Comparison of ENCODE assay signal across 24 cellular contexts in the genomic region with DNA sequence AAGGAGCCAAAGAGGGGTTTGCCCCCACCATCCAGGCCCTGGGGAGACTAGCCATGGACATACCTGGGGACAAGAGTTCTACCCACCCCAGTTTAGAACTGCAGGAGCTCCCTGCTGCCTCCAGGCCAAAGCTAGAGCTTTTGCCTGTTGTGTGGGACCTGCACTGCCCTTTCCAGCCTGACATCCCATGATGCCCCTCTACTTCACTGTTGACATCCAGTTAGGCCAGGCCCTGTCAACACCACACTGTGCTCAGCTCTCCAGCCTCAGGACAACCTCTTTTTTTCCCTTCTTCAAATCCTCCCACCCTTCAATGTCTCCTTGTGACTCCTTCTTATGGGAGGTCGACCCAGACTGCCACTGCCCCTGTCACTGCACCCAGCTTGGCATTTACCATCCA. TPM values are rescaled to one million over a fixed set of nuclear protein-coding genes. Genes with fewer than 3 reads are reported as not detected.
A peak's percentile ranks its signal among the peaks of the same experiment; 100 is the strongest.
DNase-seq lines count a peak whose midpoint lies in the region; TF ChIP-seq lines count a peak whose summit lies in the region.
"Had no signal": no experiment of that assay in that cellular context is flagged by ENCODE, and none has a peak within 500 bp of the region (broad histone marks: within the 10 kb centered on the region; RNA-seq: fewer than 3 reads in every experiment).

No MANE protein-coding gene starts in this region.

- CTCF ChIA-PET in activated naive CD4-positive, alpha-beta T cell treated with anti-CD3 and anti-CD28 coated beads, Interleukin-2, amount 10 ng/mL, durations not matched to agents 7 days and 5 days (lab: Charles Lee) = no interaction called here
- CTCF ChIA-PET in activated naive CD4-positive, alpha-beta T cell treated with anti-CD3 and anti-CD28 coated beads for 36 hours (lab: Charles Lee) = interaction anchor here (1.0 kb wide), 1 partner anchor 9 kb away, joined by 3 read pairs; no protein-coding TSS in a partner anchor
- CTCF ChIA-PET in Calu3 (lab: Charles Lee) = no interaction called here

- no peaks in the 10 kb centered on the region for H3K27me3 ChIP-seq in ascending aorta
- H3K27me3 ChIP-seq: BLaER1, MG63, SJCRH30 had no signal

- no TSS peak for BruUV-seq in Calu3 (replicated peaks; lab: Mats Ljungman, UMichigan)

- peaks cover 0 to 7% of the 10 kb centered on the region in 2 donors for H3K4me1 ChIP-seq in ascending aorta

- no peaks in the 10 kb centered on the region for H3K9me3 Mint-ChIP-seq in T-helper 1 cell treated with Interleukin-12 subunit alpha and Interleukin-12 subunit beta and Interleukin-4 antibody, amounts not matched to agents 30 μg/mL and 1 μg/mL, for 36 hours
- H3K9me3 Mint-ChIP-seq in activated naive CD4-positive, alpha-beta T cell treated with anti-CD3 and anti-CD28 coated beads, Interleukin-2, amount 10 ng/mL, durations not matched to agents 7 days and 5 days = no peaks in the 10 kb centered on the region
- H3K9me3 Mint-ChIP-seq in activated naive CD4-positive, alpha-beta T cell treated with anti-CD3 and anti-CD28 coated beads for 36 hours = no peaks in the 10 kb centered on the region
- no peaks in the 10 kb centered on the region for H3K9me3 Mint-ChIP-seq in activated T-helper 1 cell treated with anti-CD3 and anti-CD28 coated beads, Interleukin-12 subunit alpha, Interleukin-12 subunit beta, Interleukin-2, Interleukin-4 antibody, amounts not matched to agents 30 ng/mL and 10 ng/mL and 1 ng/mL, durations not matched to agents 14 hours and 24 hours and 36 hours
- no peaks in the 10 kb centered on the region for H3K9me3 Mint-ChIP-seq in Calu3 (ENCODE audit: low read depth, unreplicated experiment)
- H3K9me3 Mint-ChIP-seq: CD8-positive, alpha-beta T cell; GM23338 had no signal

- no peaks in the 10 kb centered on the region for H3K36me3 ChIP-seq in ascending aorta
- H3K36me3 ChIP-seq: BLaER1, HAP-1, MG63, Peyer's patch, SJCRH30 had no signal

- intact Hi-C loops in activated naive CD4-positive, alpha-beta T cell treated with anti-CD3 and anti-CD28 coated beads for 36 hours (cut with micrococcal nuclease) = no loop called here
- intact Hi-C loops in activated T-helper 1 cell treated with anti-CD3 and anti-CD28 coated beads, Interleukin-12 subunit alpha, Interleukin-12 subunit beta, Interleukin-2, Interleukin-4 antibody, amounts not matched to agents 30 ng/mL and 10 ng/mL and 1 ng/mL, durations not matched to agents 14 hours and 24 hours and 36 hours (cut with micrococcal nuclease) = no loop called here
- intact Hi-C loops in ascending aorta (cut with DNase I) = no loop called here
- intact Hi-C loops in Calu3 (cut with micrococcal nuclease; ENCODE audit: unreplicated experiment) = no loop called here

- TF ChIP-seq CTCF in ascending aorta (IDR thresholded peaks at IDR 0.05) (no peak), Calu3 (IDR thresholded peaks at IDR 0.05; ENCODE audit: unreplicated experiment) (no peak)

- H3K9me3 ChIP-seq in ascending aorta = no peaks in the 10 kb centered on the region
- H3K9me3 ChIP-seq: BLaER1, HAP-1, MG63, Peyer's patch, SJCRH30 had no signal

- H3K4me3 ChIP-seq in ascending aorta = no peak overlapping the region
- H3K4me3 ChIP-seq: BLaER1, GM23338, HAP-1, MG63, Peyer's patch, SJCRH30 had no signal

- H3K27ac ChIP-seq in ascending aorta = no peak overlapping the region
- H3K27ac ChIP-seq: 22Rv1, BLaER1, Peyer's patch, SJCRH30 had no signal

- no peaks in the 10 kb centered on the region for H3K27me3 Mint-ChIP-seq in T-helper 1 cell treated with Interleukin-12 subunit alpha and Interleukin-12 subunit beta and Interleukin-4 antibody, amounts not matched to agents 30 μg/mL and 1 μg/mL, for 36 hours (ENCODE audit: low read depth)
- peaks cover 4% of the 10 kb centered on the region for H3K27me3 Mint-ChIP-seq in activated naive CD4-positive, alpha-beta T cell treated with anti-CD3 and anti-CD28 coated beads, Interleukin-2, amount 10 ng/mL, durations not matched to agents 7 days and 5 days
- H3K27me3 Mint-ChIP-seq in activated naive CD4-positive, alpha-beta T cell treated with anti-CD3 and anti-CD28 coated beads for 36 hours (ENCODE audit: low read depth) = no peaks in the 10 kb centered on the region
- H3K27me3 Mint-ChIP-seq in activated T-helper 1 cell treated with anti-CD3 and anti-CD28 coated beads, Interleukin-12 subunit alpha, Interleukin-12 subunit beta, Interleukin-2, Interleukin-4 antibody, amounts not matched to agents 30 ng/mL and 10 ng/mL and 1 ng/mL, durations not matched to agents 14 hours and 24 hours and 36 hours (ENCODE audit: insufficient read depth) = no peaks in the 10 kb centered on the region
- peaks cover 86% of the 10 kb centered on the region for H3K27me3 Mint-ChIP-seq in Calu3 (ENCODE audit: unreplicated experiment)

- H3K4me1 Mint-ChIP-seq in T-helper 1 cell treated with Interleukin-12 subunit alpha and Interleukin-12 subunit beta and Interleukin-4 antibody, amounts not matched to agents 30 μg/mL and 1 μg/mL, for 36 hours (ENCODE audit: low read depth) = peaks cover 22% of the 10 kb centered on the region
- H3K4me1 Mint-ChIP-seq in activated naive CD4-positive, alpha-beta T cell treated with anti-CD3 and anti-CD28 coated beads, Interleukin-2, amount 10 ng/mL, durations not matched to agents 7 days and 5 days = peaks cover 42% of the 10 kb centered on the region
- H3K4me1 Mint-ChIP-seq in activated naive CD4-positive, alpha-beta T cell treated with anti-CD3 and anti-CD28 coated beads for 36 hours (ENCODE audit: low read depth) = peaks cover 3% of the 10 kb centered on the region
- H3K4me1 Mint-ChIP-seq in activated T-helper 1 cell treated with anti-CD3 and anti-CD28 coated beads, Interleukin-12 subunit alpha, Interleukin-12 subunit beta, Interleukin-2, Interleukin-4 antibody, amounts not matched to agents 30 ng/mL and 10 ng/mL and 1 ng/mL, durations not matched to agents 14 hours and 24 hours and 36 hours (ENCODE audit: low read depth) = peaks cover 27% of the 10 kb centered on the region
- no peaks in the 10 kb centered on the region for H3K4me1 Mint-ChIP-seq in Calu3 (ENCODE audit: low read depth, unreplicated experiment)
- H3K4me1 Mint-ChIP-seq: GM23338 had no signal

- peaks cover 12% of the 10 kb centered on the region for H3K36me3 Mint-ChIP-seq in T-helper 1 cell treated with Interleukin-12 subunit alpha and Interleukin-12 subunit beta and Interleukin-4 antibody, amounts not matched to agents 30 μg/mL and 1 μg/mL, for 36 hours (ENCODE audit: low read depth)
- peaks cover 48% of the 10 kb centered on the region for H3K36me3 Mint-ChIP-seq in activated naive CD4-positive, alpha-beta T cell treated with anti-CD3 and anti-CD28 coated beads, Interleukin-2, amount 10 ng/mL, durations not matched to agents 7 days and 5 days
- peaks cover 2% of the 10 kb centered on the region for H3K36me3 Mint-ChIP-seq in activated naive CD4-positive, alpha-beta T cell treated with anti-CD3 and anti-CD28 coated beads for 36 hours (ENCODE audit: low read depth)
- peaks cover 26% of the 10 kb centered on the region for H3K36me3 Mint-ChIP-seq in activated T-helper 1 cell treated with anti-CD3 and anti-CD28 coated beads, Interleukin-12 subunit alpha, Interleukin-12 subunit beta, Interleukin-2, Interleukin-4 antibody, amounts not matched to agents 30 ng/mL and 10 ng/mL and 1 ng/mL, durations not matched to agents 14 hours and 24 hours and 36 hours (ENCODE audit: low read depth)
- no peaks in the 10 kb centered on the region for H3K36me3 Mint-ChIP-seq in Calu3 (ENCODE audit: insufficient read depth, unreplicated experiment)

- peak overlapping the region; percentile 42 for H3K27ac Mint-ChIP-seq in T-helper 1 cell treated with Interleukin-12 subunit alpha and Interleukin-12 subunit beta and Interleukin-4 antibody, amounts not matched to agents 30 μg/mL and 1 μg/mL, for 36 hours
- H3K27ac Mint-ChIP-seq in activated naive CD4-positive, alpha-beta T cell treated with anti-CD3 and anti-CD28 coated beads, Interleukin-2, amount 10 ng/mL, durations not matched to agents 7 days and 5 days = peak overlapping the region; percentile 73
- H3K27ac Mint-ChIP-seq in activated naive CD4-positive, alpha-beta T cell treated with anti-CD3 and anti-CD28 coated beads for 36 hours = no peak overlapping the region
- peak overlapping the region; percentile 31 for H3K27ac Mint-ChIP-seq in activated T-helper 1 cell treated with anti-CD3 and anti-CD28 coated beads, Interleukin-12 subunit alpha, Interleukin-12 subunit beta, Interleukin-2, Interleukin-4 antibody, amounts not matched to agents 30 ng/mL and 10 ng/mL and 1 ng/mL, durations not matched to agents 14 hours and 24 hours and 36 hours
- H3K27ac Mint-ChIP-seq in Calu3 (ENCODE audit: unreplicated experiment) = no peak overlapping the region
- H3K27ac Mint-ChIP-seq: CD8-positive, alpha-beta T cell; GM23338 had no signal

- DNase-seq in T-helper 1 cell (no peak), DMS53 (lab: John Stamatoyannopoulos, UW) (no peak), ascending aorta (ENCODE audit: low spot score in 2 of 2) (no peak), Calu3 (no peak)
- DNase-seq in activated naive CD4-positive, alpha-beta T cell treated with anti-CD3 and anti-CD28 coated beads, Interleukin-2, amount 10 ng/mL, durations not matched to agents 7 days and 5 days = no peak
- no peak for DNase-seq in activated naive CD4-positive, alpha-beta T cell treated with anti-CD3 and anti-CD28 coated beads for 36 hours
- DNase-seq in activated T-helper 1 cell treated with anti-CD3 and anti-CD28 coated beads, Interleukin-12 subunit alpha, Interleukin-12 subunit beta, Interleukin-2, Interleukin-4 antibody, amounts not matched to agents 30 ng/mL and 10 ng/mL and 1 ng/mL, durations not matched to agents 14 hours and 24 hours and 36 hours (ENCODE audit: low spot score) = no peak
- DNase-seq: ACHN; CD8-positive, alpha-beta T cell; GDM1; Kasumi-1; MG63; NCI-H1417; NCI-H1694 treated with DMSO at 0.1 percent for 48 hours; NCI-H2081 treated with DMSO at 0.1 percent for 48 hours; NCI-H2171 treated with DMSO at 0.1 percent for 48 hours; NCI-H524 treated with DMSO at 0.1 percent for 48 hours; Peyer's patch; SJCRH30 had no signal

- H3K4me3 Mint-ChIP-seq in T-helper 1 cell treated with Interleukin-12 subunit alpha and Interleukin-12 subunit beta and Interleukin-4 antibody, amounts not matched to agents 30 μg/mL and 1 μg/mL, for 36 hours = no peak overlapping the region
- H3K4me3 Mint-ChIP-seq in activated naive CD4-positive, alpha-beta T cell treated with anti-CD3 and anti-CD28 coated beads, Interleukin-2, amount 10 ng/mL, durations not matched to agents 7 days and 5 days = no peak overlapping the region
- no peak overlapping the region for H3K4me3 Mint-ChIP-seq in activated naive CD4-positive, alpha-beta T cell treated with anti-CD3 and anti-CD28 coated beads for 36 hours
- H3K4me3 Mint-ChIP-seq in activated T-helper 1 cell treated with anti-CD3 and anti-CD28 coated beads, Interleukin-12 subunit alpha, Interleukin-12 subunit beta, Interleukin-2, Interleukin-4 antibody, amounts not matched to agents 30 ng/mL and 10 ng/mL and 1 ng/mL, durations not matched to agents 14 hours and 24 hours and 36 hours = no peak overlapping the region
- H3K4me3 Mint-ChIP-seq in Calu3 (ENCODE audit: low read depth, unreplicated experiment) = no peak overlapping the region
- H3K4me3 Mint-ChIP-seq: CD8-positive, alpha-beta T cell; GM23338 had no signal

RNA-seq across cellular contexts. Expression of a gene that starts 19.8 kb away (rescaled TPM):
- 10 to 100 TPM; 79.6 to 86.8 TPM for total RNA-seq in activated naive CD4-positive, alpha-beta T cell treated with anti-CD3 and anti-CD28 coated beads for 36 hours
- 171 and 175 TPM in 2 replicates for total RNA-seq in activated T-helper 1 cell treated with anti-CD3 and anti-CD28 coated beads, Interleukin-12 subunit alpha, Interleukin-12 subunit beta, Interleukin-2, Interleukin-4 antibody, amounts not matched to agents 30 ng/mL and 10 ng/mL and 1 ng/mL, durations not matched to agents 14 hours and 24 hours and 36 hours
- 59.1 TPM for total RNA-seq in ascending aorta
- total RNA-seq in Calu3 (2022) = 116 and 131 TPM in 2 replicates

RNA-seq across cellular contexts. Expression of a gene that starts 20.8 kb away (rescaled TPM):
- 1 to 10 TPM; 4.9 to 5.1 TPM for total RNA-seq in activated naive CD4-positive, alpha-beta T cell treated with anti-CD3 and anti-CD28 coated beads for 36 hours
- 33.2 and 34.2 TPM in 2 replicates for total RNA-seq in activated T-helper 1 cell treated with anti-CD3 and anti-CD28 coated beads, Interleukin-12 subunit alpha, Interleukin-12 subunit beta, Interleukin-2, Interleukin-4 antibody, amounts not matched to agents 30 ng/mL and 10 ng/mL and 1 ng/mL, durations not matched to agents 14 hours and 24 hours and 36 hours
- 0.11 TPM for total RNA-seq in ascending aorta
- total RNA-seq in Calu3 (2022) = not detected in 2 replicates
- total RNA-seq: SJCRH30 had no signal

RNA-seq across cellular contexts. Expression of a gene that starts 48.1 kb away (rescaled TPM):
- under 1 TPM; 0.17 to 0.55 TPM for total RNA-seq in activated naive CD4-positive, alpha-beta T cell treated with anti-CD3 and anti-CD28 coated beads for 36 hours
- 5.6 and 7.3 TPM in 2 replicates for total RNA-seq in activated T-helper 1 cell treated with anti-CD3 and anti-CD28 coated beads, Interleukin-12 subunit alpha, Interleukin-12 subunit beta, Interleukin-2, Interleukin-4 antibody, amounts not matched to agents 30 ng/mL and 10 ng/mL and 1 ng/mL, durations not matched to agents 14 hours and 24 hours and 36 hours
- not detected for total RNA-seq in ascending aorta
- 0.64 and 2.5 TPM in 2 replicates for total RNA-seq in Calu3 (2022)

Comparison
In these comparisons a context has a peak if more than half of its experiments do, and no peak if none do; other contexts are left out.
1. H3K27ac Mint-ChIP-seq: peak in T-helper 1 cell treated with Interleukin-12 subunit alpha and Interleukin-12 subunit beta and Interleukin-4 antibody, amounts not matched to agents 30 μg/mL and 1 μg/mL, for 36 hours (single experiment), activated naive CD4-positive, alpha-beta T cell treated with anti-CD3 and anti-CD28 coated beads, Interleukin-2, amount 10 ng/mL, durations not matched to agents 7 days and 5 days (single experiment) and activated T-helper 1 cell treated with anti-CD3 and anti-CD28 coated beads, Interleukin-12 subunit alpha, Interleukin-12 subunit beta, Interleukin-2, Interleukin-4 antibody, amounts not matched to agents 30 ng/mL and 10 ng/mL and 1 ng/mL, durations not matched to agents 14 hours and 24 hours and 36 hours (single experiment); none in activated naive CD4-positive, alpha-beta T cell treated with anti-CD3 and anti-CD28 coated beads for 36 hours (single experiment) and Calu3 (single experiment).